20 cellular contexts compared by ENCODE assay signal in genomic region chr11:20688761-20689160, GRCh38.
"Had no signal": no experiment of that assay in that cellular context is flagged by ENCODE, and none has a peak within 500 bp of the region (broad histone marks: within the 10 kb centered on the region; RNA-seq: fewer than 3 reads in every experiment).

No MANE protein-coding gene starts in this region.

- H3K4me1 Mint-ChIP-seq: neural progenitor cell; stimulated activated naive B cell treated with anti-CD40 and anti-IgM and Interleukin-4, amounts not matched to agents 10 μg/mL and 1 μg/mL and 100 μg/mL, for 72 hours; stimulated activated naive CD8-positive, alpha-beta T cell treated with anti-CD3 and anti-CD28 coated beads, Interleukin-15, amount 100 ng/mL, for 72 hours had no signal

- H3K9me3 Mint-ChIP-seq: neural progenitor cell; stimulated activated naive CD8-positive, alpha-beta T cell treated with anti-CD3 and anti-CD28 coated beads, Interleukin-15, amount 100 ng/mL, for 72 hours had no signal

- H3K27me3 Mint-ChIP-seq: stimulated activated naive B cell treated with anti-CD40 and anti-IgM and Interleukin-4, amounts not matched to agents 10 μg/mL and 1 μg/mL and 100 μg/mL, for 72 hours; stimulated activated naive CD8-positive, alpha-beta T cell treated with anti-CD3 and anti-CD28 coated beads, Interleukin-15, amount 100 ng/mL, for 72 hours had no signal

- DNase-seq: dorsolateral prefrontal cortex; effector CD8-positive, alpha-beta T cell; heart left ventricle; hippocampal formation; left colon; left ventricle myocardium superior; mesenchymal stem cell; midbrain; nucleus accumbens; ovary; sigmoid colon; stimulated activated CD4-positive, alpha-beta T cell treated with anti-CD3 and anti-CD28 coated beads, Interleukin-2, amount 100 ng/mL, for 24 hours; stimulated activated CD4-positive, alpha-beta T cell treated with anti-CD3 and anti-CD28 coated beads, Interleukin-4, amount 100 ng/mL, for 4 hours; stimulated activated naive B cell treated with anti-CD40 and anti-IgM and Interleukin-4, amounts not matched to agents 10 μg/mL and 1 μg/mL and 100 μg/mL, for 72 hours; stimulated activated naive CD8-positive, alpha-beta T cell treated with anti-CD3 and anti-CD28 coated beads, Interleukin-15, amount 100 ng/mL, for 72 hours; substantia nigra; trophoblast cell had no signal

- H3K36me3 Mint-ChIP-seq: natural killer cell treated with Interleukin-12 subunit alpha and Interleukin-12 subunit beta and Interleukin-15 and Interleukin-18, amount 100 ng/mL, for 72 hours; neural progenitor cell; stimulated activated naive B cell treated with anti-CD40 and anti-IgM and Interleukin-4, amounts not matched to agents 10 μg/mL and 1 μg/mL and 100 μg/mL, for 72 hours had no signal

- H3K27ac Mint-ChIP-seq: natural killer cell treated with Interleukin-12 subunit alpha and Interleukin-12 subunit beta and Interleukin-15 and Interleukin-18, amount 100 ng/mL, for 72 hours; neural progenitor cell; stimulated activated naive B cell treated with anti-CD40 and anti-IgM and Interleukin-4, amounts not matched to agents 10 μg/mL and 1 μg/mL and 100 μg/mL, for 72 hours; stimulated activated naive CD8-positive, alpha-beta T cell treated with anti-CD3 and anti-CD28 coated beads, Interleukin-15, amount 100 ng/mL, for 72 hours had no signal

- ATAC-seq: esophagus mucosa; heart left ventricle; left colon; left ventricle myocardium superior; natural killer cell treated with Interleukin-12 subunit alpha and Interleukin-12 subunit beta and Interleukin-15 and Interleukin-18, amount 100 ng/mL, for 72 hours; stimulated activated naive B cell treated with anti-CD40 and anti-IgM and Interleukin-4, amounts not matched to agents 10 μg/mL and 1 μg/mL and 100 μg/mL, for 72 hours; stimulated activated naive CD8-positive, alpha-beta T cell treated with anti-CD3 and anti-CD28 coated beads, Interleukin-15, amount 100 ng/mL, for 72 hours had no signal

- H3K4me3 Mint-ChIP-seq: natural killer cell treated with Interleukin-12 subunit alpha and Interleukin-12 subunit beta and Interleukin-15 and Interleukin-18, amount 100 ng/mL, for 72 hours; neural progenitor cell; stimulated activated naive B cell treated with anti-CD40 and anti-IgM and Interleukin-4, amounts not matched to agents 10 μg/mL and 1 μg/mL and 100 μg/mL, for 72 hours; stimulated activated naive CD8-positive, alpha-beta T cell treated with anti-CD3 and anti-CD28 coated beads, Interleukin-15, amount 100 ng/mL, for 72 hours had no signal
